In genomic region chr3:17942856-17943255, GRCh38 we compare ENCODE assay signal across 23 cellular contexts.
DNase-seq lines count a peak whose midpoint lies in the region; ATAC-seq, FAIRE-seq and TF ChIP-seq lines count a peak whose summit lies in the region.
"Had no signal": no experiment of that assay in that cellular context is flagged by ENCODE, and none has a peak within 500 bp of the region (broad histone marks: within the 10 kb centered on the region; RNA-seq: fewer than 3 reads in every experiment).

No MANE protein-coding gene starts in this region.

- H3K4me3 Mint-ChIP-seq in HFFc6 = no peak overlapping the region
- H3K4me3 Mint-ChIP-seq: activated B cell treated with CpG ODN at 0.5 μM for 24 hours; activated CD8-positive, alpha-beta T cell treated with anti-CD3 and anti-CD28 coated beads, Interleukin-2, amount 10 ng/mL, durations not matched to agents 7 days and 5 days; activated T-cell treated with anti-CD3 and anti-CD28 coated beads, Interleukin-2, amount 50 U/mL, for 4 hours; CD8-positive, alpha-beta T cell; neural progenitor cell; T-helper 2 cell treated with Interferon-gamma antibody and Interleukin-4, amounts not matched to agents 5 μg/mL and 100 μg/mL, for 36 hours had no signal

- peaks cover 1% of the 10 kb centered on the region; the same call in 1 of the 2 replicates for H3K27me3 Mint-ChIP-seq in HFFc6 (ENCODE audit: insufficient read depth)

- in situ Hi-C loops in astrocyte of the spinal cord (cut with HindIII; ENCODE audit: low sequenced_read_pairs) = no loop called here

- no peak overlapping the region for H2BK120ac ChIP-seq in mesenchymal stem cell (ENCODE audit: low read depth, low read length)

- H3K27ac ChIP-seq in mesenchymal stem cell (ENCODE audit: low read length, poor library complexity, severe bottlenecking) = no peak overlapping the region
- H3K27ac ChIP-seq in osteoblast (ENCODE audit: low read depth, low read length) = no peak overlapping the region
- H3K27ac ChIP-seq: coronary artery, neural progenitor cell, SK-N-MC had no signal

- no peaks in the 10 kb centered on the region for H3K36me3 Mint-ChIP-seq in HFFc6 (ENCODE audit: low read depth)
- H3K36me3 Mint-ChIP-seq: CD8-positive, alpha-beta T cell; neural progenitor cell had no signal

- no peak overlapping the region for H3K23ac ChIP-seq in mesenchymal stem cell (ENCODE audit: low read length in 2 of 2)

- H3K27me3 ChIP-seq in mesenchymal stem cell (ENCODE audit: control insufficient read depth in 1 of 2, insufficient read depth in 1 of 2, low read length in 2 of 2) (no peaks in the 10 kb centered on the region), osteoblast (ENCODE audit: insufficient read depth, low read length) (no peaks in the 10 kb centered on the region)
- H3K27me3 ChIP-seq: neural progenitor cell had no signal

- H3K9me3 ChIP-seq in mesenchymal stem cell (ENCODE audit: control insufficient read depth, low read length) (no peaks in the 10 kb centered on the region), osteoblast (ENCODE audit: low read depth, low read length) (no peaks in the 10 kb centered on the region)

- H4K91ac ChIP-seq in mesenchymal stem cell (ENCODE audit: low read length) = no peak overlapping the region

- H3K14ac ChIP-seq in mesenchymal stem cell (ENCODE audit: low read length in 2 of 2) = no peak overlapping the region

- TF ChIP-seq CTCF in AG10803 (conservative IDR thresholded peaks at IDR 0.05; ENCODE audit: low read length) (no peak), HFFc6 (IDR thresholded peaks at IDR 0.05) (no peak), astrocyte of the spinal cord (IDR thresholded peaks at IDR 0.05; ENCODE audit: low read depth, low read length) (no peak), osteoblast (IDR thresholded peaks at IDR 0.05; ENCODE audit: extremely low read depth, low read depth, low read length) (no peak)

- no peak overlapping the region for H3K9ac ChIP-seq in mesenchymal stem cell (ENCODE audit: low read length)
- H3K9ac ChIP-seq: neural progenitor cell had no signal

- H3K4me1 ChIP-seq in mesenchymal stem cell (ENCODE audit: control insufficient read depth, insufficient read depth, low read depth, low read length) (no peaks in the 10 kb centered on the region), osteoblast (ENCODE audit: insufficient read depth, low read length) (no peaks in the 10 kb centered on the region)

- H2BK12ac ChIP-seq in mesenchymal stem cell (ENCODE audit: low read length in 2 of 2) = no peak overlapping the region

- H3K36me3 ChIP-seq in mesenchymal stem cell (ENCODE audit: control insufficient read depth in 1 of 2, insufficient read depth in 2 of 2, low read depth in 1 of 2, low read length in 2 of 2) (no peaks in the 10 kb centered on the region), osteoblast (ENCODE audit: insufficient read depth, low read length) (no peaks in the 10 kb centered on the region)
- H3K36me3 ChIP-seq: neural progenitor cell had no signal

- ATAC-seq in HG03139 (IDR thresholded peaks at IDR 0.05; ENCODE audit: unreplicated experiment) = no peak
- ATAC-seq: activated CD8-positive, alpha-beta T cell treated with anti-CD3 and anti-CD28 coated beads, Interleukin-2, amount 10 ng/mL, durations not matched to agents 7 days and 5 days; activated T-cell treated with anti-CD3 and anti-CD28 coated beads, Interleukin-2, amount 50 U/mL, for 4 hours; CD8-positive, alpha-beta T cell; left cardiac atrium had no signal

- H3K4me1 Mint-ChIP-seq in HFFc6 (ENCODE audit: low read depth) = peaks cover 43% of the 10 kb centered on the region

- DNase-seq in AG10803 (ENCODE audit: low read depth) = peak; percentile 30
- peak; percentile 74 for DNase-seq in HFFc6
- DNase-seq in astrocyte of the spinal cord (ENCODE audit: low read depth, low spot score) = peak; percentile 6
- DNase-seq in mesenchymal stem cell = peak; percentile 25
- no peak for DNase-seq in urothelium cell line (ENCODE audit: low spot score)
- DNase-seq in osteoblast (ENCODE audit: insufficient read length, low spot score, missing footprints) = no peak
- DNase-seq in foreskin melanocyte = no peak
- DNase-seq: activated B cell treated with CpG ODN at 0.5 μM for 24 hours; activated CD8-positive, alpha-beta T cell treated with anti-CD3 and anti-CD28 coated beads, Interleukin-2, amount 10 ng/mL, durations not matched to agents 7 days and 5 days; activated naive CD4-positive, alpha-beta T cell treated with anti-CD3 and anti-CD28 coated beads, Interleukin-2, amount 50 U/mL, for 16 hours; activated T-cell treated with anti-CD3 and anti-CD28 coated beads, Interleukin-2, amount 50 U/mL, for 4 hours; CD8-positive, alpha-beta T cell; DMS53; KBM-7; left cardiac atrium; MV-4-11; NCI-H1930 had no signal

- no peak overlapping the region for H3K18ac ChIP-seq in mesenchymal stem cell (ENCODE audit: low read depth in 1 of 2, low read length in 2 of 2)

- H3K4me3 ChIP-seq in AG10803 (ENCODE audit: low read length) = no peak overlapping the region
- no peak overlapping the region for H3K4me3 ChIP-seq in astrocyte of the spinal cord (ENCODE audit: low read depth, low read length)
- no peak overlapping the region for H3K4me3 ChIP-seq in mesenchymal stem cell (ENCODE audit: insufficient read depth in 1 of 2, low read depth in 1 of 2, low read length in 2 of 2)
- H3K4me3 ChIP-seq in osteoblast (ENCODE audit: insufficient read depth, low read length) = no peak overlapping the region
- H3K4me3 ChIP-seq: coronary artery, neural progenitor cell, SK-N-MC had no signal

- H4K8ac ChIP-seq in mesenchymal stem cell (ENCODE audit: low read length) = no peak overlapping the region

- H2AFZ ChIP-seq in mesenchymal stem cell (ENCODE audit: low read depth, low read length) (no peak overlapping the region), osteoblast (ENCODE audit: low read length) (no peak overlapping the region)
- H2AFZ ChIP-seq: neural progenitor cell had no signal

- no peak for FAIRE-seq in urothelium cell line (lab: Jason Lieb, UNC)
- FAIRE-seq: endometrium had no signal

- H3K79me1 ChIP-seq in mesenchymal stem cell (replicated peaks; ENCODE audit: low read length, poor library complexity, severe bottlenecking) = no peaks in the 10 kb centered on the region

- WGBS in mesenchymal stem cell = 48% methylated on average over 2 of the region's 2 CpGs

- no peak overlapping the region for H3K4me2 ChIP-seq in mesenchymal stem cell (ENCODE audit: low read length, poor library complexity, severe bottlenecking)
- H3K4me2 ChIP-seq in osteoblast (ENCODE audit: insufficient read depth, low read length) = no peak overlapping the region
- H3K4me2 ChIP-seq: neural progenitor cell had no signal

- no peak overlapping the region for H2BK15ac ChIP-seq in mesenchymal stem cell (ENCODE audit: low read depth, poor library complexity, severe bottlenecking)

- no peak overlapping the region for H3K27ac Mint-ChIP-seq in HFFc6
- H3K27ac Mint-ChIP-seq: activated B cell treated with CpG ODN at 0.5 μM for 24 hours; activated CD8-positive, alpha-beta T cell treated with anti-CD3 and anti-CD28 coated beads, Interleukin-2, amount 10 ng/mL, durations not matched to agents 7 days and 5 days; CD8-positive, alpha-beta T cell; neural progenitor cell; T-helper 2 cell treated with Interferon-gamma antibody and Interleukin-4, amounts not matched to agents 5 μg/mL and 100 μg/mL, for 36 hours had no signal

- H4K20me1 ChIP-seq in osteoblast (ENCODE audit: insufficient read depth, low read length) = no peaks in the 10 kb centered on the region

- no peak overlapping the region for H2AK5ac ChIP-seq in mesenchymal stem cell (ENCODE audit: low read length, severe bottlenecking)

- H2BK5ac ChIP-seq in mesenchymal stem cell (ENCODE audit: low read depth, low read length, poor library complexity, severe bottlenecking) = no peak overlapping the region

- H3K9me3 Mint-ChIP-seq in HFFc6 = no peaks in the 10 kb centered on the region
- H3K9me3 Mint-ChIP-seq: activated B cell treated with CpG ODN at 0.5 μM for 24 hours; activated T-cell treated with anti-CD3 and anti-CD28 coated beads, Interleukin-2, amount 50 U/mL, for 4 hours; CD8-positive, alpha-beta T cell; neural progenitor cell; T-helper 2 cell treated with Interferon-gamma antibody and Interleukin-4, amounts not matched to agents 5 μg/mL and 100 μg/mL, for 36 hours had no signal

- no peaks in the 10 kb centered on the region for H3K79me2 ChIP-seq in osteoblast (ENCODE audit: insufficient read depth, low read length)

- no peak overlapping the region for H3K4ac ChIP-seq in mesenchymal stem cell (ENCODE audit: low read depth in 1 of 2, low read length in 2 of 2)

Comparison
In these comparisons a context has a peak if more than half of its experiments do, and no peak if none do; other contexts are left out.
1. DNase-seq: peak in AG10803 (single experiment), HFFc6 (single experiment), astrocyte of the spinal cord (single experiment) and mesenchymal stem cell (single experiment); none in urothelium cell line (single experiment), osteoblast (single experiment) and foreskin melanocyte (single experiment).